In the genomic region with DNA sequence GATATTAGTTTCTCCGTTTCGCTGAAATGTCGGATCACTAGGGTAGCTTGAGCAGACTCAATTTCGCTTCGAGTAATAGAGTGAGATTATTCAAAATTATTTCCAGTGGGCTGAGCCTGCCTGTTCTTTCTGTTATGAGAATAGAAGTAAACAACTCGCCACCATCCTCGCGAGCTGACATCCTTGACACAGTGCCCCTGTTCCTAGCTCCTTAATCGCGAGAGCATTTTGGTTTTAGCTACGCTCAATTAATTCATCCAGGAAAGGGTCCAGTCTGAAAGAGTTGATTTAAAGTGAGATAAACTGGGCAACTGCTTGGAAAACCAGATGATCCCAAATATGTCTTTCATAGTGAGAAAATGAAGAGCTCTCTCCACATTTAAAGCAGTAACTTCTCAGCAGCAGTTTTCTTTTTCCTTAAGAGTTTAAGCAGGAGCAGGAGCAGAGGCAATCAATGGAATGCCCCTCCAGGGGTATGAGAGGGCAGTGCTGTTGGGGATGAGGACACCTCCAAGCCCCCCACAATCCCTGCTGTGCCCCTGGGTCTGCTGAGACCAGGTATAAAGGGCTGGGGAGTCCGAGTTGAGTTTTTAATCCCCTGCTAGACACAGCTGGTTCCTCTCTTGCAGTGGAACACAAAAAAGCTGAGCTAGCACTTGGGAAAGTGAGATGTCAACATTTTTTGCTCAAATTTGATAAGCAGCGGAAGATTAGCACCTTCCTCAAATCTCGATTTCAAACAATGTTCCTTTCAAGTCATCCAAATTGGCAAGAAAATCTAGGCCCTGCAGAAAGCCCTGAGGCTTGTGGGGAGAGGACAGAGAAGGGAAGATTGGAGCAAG, we compare ENCODE assay signal across 18 cellular contexts.
DNase-seq lines count a peak whose midpoint lies in the region; ATAC-seq and TF ChIP-seq lines count a peak whose summit lies in the region.
"Had no signal": no experiment of that assay in that cellular context is flagged by ENCODE, and none has a peak within 500 bp of the region (broad histone marks: within the 10 kb centered on the region; RNA-seq: fewer than 3 reads in every experiment).

No MANE protein-coding gene starts in this region.

- CTCF ChIA-PET in activated CD8-positive, alpha-beta T cell treated with anti-CD3 and anti-CD28 coated beads, Interleukin-2, amount 10 ng/mL, durations not matched to agents 7 days and 5 days (lab: Charles Lee) = no interaction called here

- intact Hi-C loops in activated T-helper 2 cell treated with anti-CD3 and anti-CD28 coated beads, Interferon-gamma antibody, Interleukin-2, Interleukin-4, amounts not matched to agents 10 μg/mL and 5 μg/mL and 100 μg/mL, durations not matched to agents 14 hours and 24 hours and 36 hours (cut with micrococcal nuclease) = loop anchor here (5.0 kb wide), 1 partner anchor 838 kb away; no protein-coding TSS in a partner anchor
- intact Hi-C loops in testis (cut with DNase I; ENCODE audit: low total_unique reads) = no loop called here
- intact Hi-C loops in spleen (cut with DNase I; ENCODE audit: low total_unique reads) = no loop called here

- H3K4me1 ChIP-seq in fibroblast of lung (ENCODE audit: control insufficient read depth, extremely low read depth, insufficient read depth, low read length) = no peaks in the 10 kb centered on the region
- peaks cover 8% of the 10 kb centered on the region for H3K4me1 ChIP-seq in mesodermal cell (ENCODE audit: control insufficient read depth, insufficient read depth, low read length, poor library complexity, severe bottlenecking)
- H3K4me1 ChIP-seq in testis = peaks cover 19% of the 10 kb centered on the region
- peaks cover 0 to 25% (median 14%) of the 10 kb centered on the region in 6 donors for H3K4me1 ChIP-seq in spleen
- H3K4me1 ChIP-seq: prostate gland had no signal

- 93 to 100% methylated on average over 1 to 12 of the region's 14 CpGs for WGBS in mesodermal cell (ENCODE audit: insufficient coverage in 2 of 2), 2 experiments
- WGBS in testis, 2 donors = 60 to 67% methylated on average over 14 of the region's 14 CpGs
- 57 to 78% (median 70%) methylated on average over 14 of the region's 14 CpGs for WGBS in spleen, 5 donors

- TF ChIP-seq POLR2A in testis (IDR thresholded peaks at IDR 0.05) (no peak), spleen (IDR thresholded peaks at IDR 0.05) (no peak)

- TF ChIP-seq CTCF in fibroblast of lung (conservative IDR thresholded peaks at IDR 0.05 in 1 of 2, IDR thresholded peaks at IDR 0.05 in 1 of 2; ENCODE audit: low read depth in 1 of 2, low read length in 2 of 2) (no peak), testis (IDR thresholded peaks at IDR 0.05) (no peak), spleen (IDR thresholded peaks at IDR 0.05 in 8 of 11, conservative IDR thresholded peaks at IDR 0.05 in 3 of 11) (no peak)

- no peak overlapping the region for H3K4me3 Mint-ChIP-seq in activated T-helper 2 cell treated with anti-CD3 and anti-CD28 coated beads, Interferon-gamma antibody, Interleukin-2, Interleukin-4, amounts not matched to agents 10 μg/mL and 5 μg/mL and 100 μg/mL, durations not matched to agents 14 hours and 24 hours and 36 hours (ENCODE audit: low read depth)
- H3K4me3 Mint-ChIP-seq in activated CD8-positive, alpha-beta T cell treated with anti-CD3 and anti-CD28 coated beads, Interleukin-2, amount 10 ng/mL, durations not matched to agents 7 days and 5 days = no peak overlapping the region
- H3K4me3 Mint-ChIP-seq: activated CD8-positive, alpha-beta memory T cell treated with anti-CD3 and anti-CD28 coated beads, Interleukin-2, amount 10 ng/mL, durations not matched to agents 7 days and 5 days; stimulated activated naive B cell treated with anti-CD40 and anti-IgM and Interleukin-4, amounts not matched to agents 10 μg/mL and 1 μg/mL and 100 μg/mL, for 72 hours had no signal

- H3K36me3 ChIP-seq in fibroblast of lung (ENCODE audit: control insufficient read depth, insufficient read depth, low read length) (no peaks in the 10 kb centered on the region), mesodermal cell (ENCODE audit: control insufficient read depth, insufficient read depth, low read length) (no peaks in the 10 kb centered on the region), testis (ENCODE audit: low read depth, missing control alignments) (no peaks in the 10 kb centered on the region), spleen (no peaks in the 10 kb centered on the region)
- H3K36me3 ChIP-seq: prostate gland had no signal

- no peaks in the 10 kb centered on the region for H3K9me3 Mint-ChIP-seq in activated T-helper 2 cell treated with anti-CD3 and anti-CD28 coated beads, Interferon-gamma antibody, Interleukin-2, Interleukin-4, amounts not matched to agents 10 μg/mL and 5 μg/mL and 100 μg/mL, durations not matched to agents 14 hours and 24 hours and 36 hours
- no peaks in the 10 kb centered on the region for H3K9me3 Mint-ChIP-seq in activated CD8-positive, alpha-beta T cell treated with anti-CD3 and anti-CD28 coated beads, Interleukin-2, amount 10 ng/mL, durations not matched to agents 7 days and 5 days (ENCODE audit: insufficient read depth)
- H3K9me3 Mint-ChIP-seq: stimulated activated naive B cell treated with anti-CD40 and anti-IgM and Interleukin-4, amounts not matched to agents 10 μg/mL and 1 μg/mL and 100 μg/mL, for 72 hours had no signal

- peak overlapping the region; percentile 60 for H3K4me2 ChIP-seq in fibroblast of lung (ENCODE audit: extremely low read depth, insufficient read depth, low read length)
- H3K4me2 ChIP-seq: KMS-11 had no signal

- no peaks in the 10 kb centered on the region for H3K27me3 Mint-ChIP-seq in activated T-helper 2 cell treated with anti-CD3 and anti-CD28 coated beads, Interferon-gamma antibody, Interleukin-2, Interleukin-4, amounts not matched to agents 10 μg/mL and 5 μg/mL and 100 μg/mL, durations not matched to agents 14 hours and 24 hours and 36 hours (ENCODE audit: low read depth)
- no peaks in the 10 kb centered on the region for H3K27me3 Mint-ChIP-seq in activated CD8-positive, alpha-beta T cell treated with anti-CD3 and anti-CD28 coated beads, Interleukin-2, amount 10 ng/mL, durations not matched to agents 7 days and 5 days (ENCODE audit: low read depth)
- H3K27me3 Mint-ChIP-seq: activated CD8-positive, alpha-beta memory T cell treated with anti-CD3 and anti-CD28 coated beads, Interleukin-2, amount 10 ng/mL, durations not matched to agents 7 days and 5 days; stimulated activated naive B cell treated with anti-CD40 and anti-IgM and Interleukin-4, amounts not matched to agents 10 μg/mL and 1 μg/mL and 100 μg/mL, for 72 hours had no signal

- peak overlapping the region in 2 of 4 experiments; percentile 9 to 28 for H3K4me3 ChIP-seq in fibroblast of lung (replicated peaks in 1 of 4; ENCODE audit: control extremely low read depth in 1 of 4, insufficient read depth in 1 of 4, low read depth in 3 of 4, low read length in 4 of 4)
- H3K4me3 ChIP-seq in mesodermal cell (ENCODE audit: extremely low read depth, insufficient read depth, low read length, poor library complexity, severe bottlenecking) = no peak overlapping the region
- H3K4me3 ChIP-seq in testis = no peak overlapping the region
- no peak overlapping the region for H3K4me3 ChIP-seq in spleen
- H3K4me3 ChIP-seq: prostate gland had no signal

- H3K27ac ChIP-seq in fibroblast of lung (ENCODE audit: insufficient read depth, low read length) (no peak overlapping the region), mesodermal cell (ENCODE audit: low read depth, low read length, severe bottlenecking) (peak overlapping the region; percentile 69), testis (peak overlapping the region in 1 of 2 donors; percentile 27), spleen (peak overlapping the region in 1 of 8 donors; percentile 33)
- H3K27ac ChIP-seq: KMS-11, prostate gland had no signal

- H3K9ac ChIP-seq in fibroblast of lung (ENCODE audit: insufficient read depth, low read length) = no peak overlapping the region
- H3K9ac ChIP-seq: KMS-11 had no signal

- H2AFZ ChIP-seq in fibroblast of lung (ENCODE audit: low read length) = peak overlapping the region; percentile 26

- H3K27me3 ChIP-seq in fibroblast of lung (ENCODE audit: control insufficient read depth, insufficient read depth, low read length) (no peaks in the 10 kb centered on the region), testis (no peaks in the 10 kb centered on the region), spleen (replicated peaks in 1 of 7) (no peaks in the 10 kb centered on the region)

- H3K9me3 ChIP-seq in fibroblast of lung (ENCODE audit: control insufficient read depth, insufficient read depth, low read depth, low read length) (no peaks in the 10 kb centered on the region), mesodermal cell (ENCODE audit: control insufficient read depth, low read length) (no peaks in the 10 kb centered on the region), testis (no peaks in the 10 kb centered on the region), spleen (no peaks in the 10 kb centered on the region)
- H3K9me3 ChIP-seq: prostate gland had no signal

- POLR2A ChIA-PET in activated CD8-positive, alpha-beta T cell treated with anti-CD3 and anti-CD28 coated beads, Interleukin-2, amount 10 ng/mL, durations not matched to agents 7 days and 5 days (lab: Charles Lee) = no interaction called here

- peaks cover 2% of the 10 kb centered on the region for H3K4me1 Mint-ChIP-seq in activated T-helper 2 cell treated with anti-CD3 and anti-CD28 coated beads, Interferon-gamma antibody, Interleukin-2, Interleukin-4, amounts not matched to agents 10 μg/mL and 5 μg/mL and 100 μg/mL, durations not matched to agents 14 hours and 24 hours and 36 hours (ENCODE audit: low read depth)
- no peaks in the 10 kb centered on the region for H3K4me1 Mint-ChIP-seq in activated CD8-positive, alpha-beta T cell treated with anti-CD3 and anti-CD28 coated beads, Interleukin-2, amount 10 ng/mL, durations not matched to agents 7 days and 5 days (ENCODE audit: low read depth)
- H3K4me1 Mint-ChIP-seq: activated CD8-positive, alpha-beta memory T cell treated with anti-CD3 and anti-CD28 coated beads, Interleukin-2, amount 10 ng/mL, durations not matched to agents 7 days and 5 days; stimulated activated naive B cell treated with anti-CD40 and anti-IgM and Interleukin-4, amounts not matched to agents 10 μg/mL and 1 μg/mL and 100 μg/mL, for 72 hours had no signal

- H4K20me1 ChIP-seq in fibroblast of lung (ENCODE audit: control insufficient read depth, extremely low read depth, insufficient read depth, low read length) = no peaks in the 10 kb centered on the region

- H3K79me2 ChIP-seq in fibroblast of lung (ENCODE audit: control insufficient read depth, insufficient read depth, low read length) = no peaks in the 10 kb centered on the region

- no peak for DNase-seq in activated T-helper 2 cell treated with anti-CD3 and anti-CD28 coated beads, Interferon-gamma antibody, Interleukin-2, Interleukin-4, amounts not matched to agents 10 μg/mL and 5 μg/mL and 100 μg/mL, durations not matched to agents 14 hours and 24 hours and 36 hours (ENCODE audit: low spot score)
- peak in 1 of 2 donors; percentile 9 for DNase-seq in fibroblast of lung (ENCODE audit: low read depth in 2 of 2)
- DNase-seq in testis = peak; percentile 28
- no peak for DNase-seq in spleen
- DNase-seq in activated T-cell treated with anti-CD3 and anti-CD28 coated beads for 4 hours = no peak
- no peak for DNase-seq in activated CD8-positive, alpha-beta T cell treated with anti-CD3 and anti-CD28 coated beads, Interleukin-2, amount 10 ng/mL, durations not matched to agents 7 days and 5 days
- DNase-seq: activated CD4-positive, alpha-beta T cell treated with anti-CD3 and anti-CD28 coated beads for 4 hours; activated CD8-positive, alpha-beta memory T cell treated with anti-CD3 and anti-CD28 coated beads, Interleukin-2, amount 10 ng/mL, durations not matched to agents 7 days and 5 days; activated effector memory CD4-positive, alpha-beta T cell treated with Interleukin-2 at 50 U/mL for 16 hours; GOT3; NCI-H1105; NCI-H510A treated with DMSO at 0.1 percent for 48 hours; RPMI8226; stimulated activated naive B cell treated with anti-CD40 and anti-IgM and Interleukin-4, amounts not matched to agents 10 μg/mL and 1 μg/mL and 100 μg/mL, for 72 hours; SW 1271 had no signal

- H3K36me3 Mint-ChIP-seq in activated T-helper 2 cell treated with anti-CD3 and anti-CD28 coated beads, Interferon-gamma antibody, Interleukin-2, Interleukin-4, amounts not matched to agents 10 μg/mL and 5 μg/mL and 100 μg/mL, durations not matched to agents 14 hours and 24 hours and 36 hours (ENCODE audit: low read depth) = no peaks in the 10 kb centered on the region
- no peaks in the 10 kb centered on the region for H3K36me3 Mint-ChIP-seq in activated CD8-positive, alpha-beta T cell treated with anti-CD3 and anti-CD28 coated beads, Interleukin-2, amount 10 ng/mL, durations not matched to agents 7 days and 5 days (ENCODE audit: low read depth)
- H3K36me3 Mint-ChIP-seq: activated CD8-positive, alpha-beta memory T cell treated with anti-CD3 and anti-CD28 coated beads, Interleukin-2, amount 10 ng/mL, durations not matched to agents 7 days and 5 days; stimulated activated naive B cell treated with anti-CD40 and anti-IgM and Interleukin-4, amounts not matched to agents 10 μg/mL and 1 μg/mL and 100 μg/mL, for 72 hours had no signal

- no peak for ATAC-seq in activated CD8-positive, alpha-beta T cell treated with anti-CD3 and anti-CD28 coated beads, Interleukin-2, amount 10 ng/mL, durations not matched to agents 7 days and 5 days
- ATAC-seq: activated CD8-positive, alpha-beta memory T cell treated with anti-CD3 and anti-CD28 coated beads, Interleukin-2, amount 10 ng/mL, durations not matched to agents 7 days and 5 days had no signal

- peak overlapping the region; percentile 10 for H3K27ac Mint-ChIP-seq in activated T-helper 2 cell treated with anti-CD3 and anti-CD28 coated beads, Interferon-gamma antibody, Interleukin-2, Interleukin-4, amounts not matched to agents 10 μg/mL and 5 μg/mL and 100 μg/mL, durations not matched to agents 14 hours and 24 hours and 36 hours
- no peak overlapping the region for H3K27ac Mint-ChIP-seq in activated CD8-positive, alpha-beta T cell treated with anti-CD3 and anti-CD28 coated beads, Interleukin-2, amount 10 ng/mL, durations not matched to agents 7 days and 5 days
- H3K27ac Mint-ChIP-seq: activated CD8-positive, alpha-beta memory T cell treated with anti-CD3 and anti-CD28 coated beads, Interleukin-2, amount 10 ng/mL, durations not matched to agents 7 days and 5 days; stimulated activated naive B cell treated with anti-CD40 and anti-IgM and Interleukin-4, amounts not matched to agents 10 μg/mL and 1 μg/mL and 100 μg/mL, for 72 hours had no signal
